Comparison of ENCODE assay signal across 2 cellular contexts in genomic region chr2:70091816-70092215, GRCh38.
TF ChIP-seq lines count a peak whose summit lies in the region.

No MANE protein-coding gene starts in this region.

TF ChIP-seq in GM23338, 12 proteins besides CTCF, POLR2A, EP300 and RAD21:
- TF ChIP-seq JUNB (IDR thresholded peaks at IDR 0.05; ENCODE audit: unreplicated experiment) (no peak), STAT1 (IDR thresholded peaks at IDR 0.05; ENCODE audit: unreplicated experiment) (no peak), ZNF462 (CRISPR knock-in tag; IDR thresholded peaks at IDR 0.05) (no peak), NANOG (IDR thresholded peaks at IDR 0.05; ENCODE audit: borderline replicate concordance) (no peak)

TF ChIP-seq in GM12878, 131 proteins besides CTCF, POLR2A, EP300 and RAD21:
- TF ChIP-seq ZNF24 (IDR thresholded peaks at IDR 0.05) (no peak), MLLT1 (IDR thresholded peaks at IDR 0.05) (peak; percentile 75)
